ENCODE assay signal across 8 cellular contexts in genomic region chr7:93092757-93093370, GRCh38. TPM values are rescaled to one million over a fixed set of nuclear protein-coding genes. Genes with fewer than 3 reads are reported as not detected.
DNase-seq lines count a peak whose midpoint lies in the region; ATAC-seq, FAIRE-seq and TF ChIP-seq lines count a peak whose summit lies in the region.

No MANE protein-coding gene starts in this region.

- intact Hi-C loops in pancreas (cut with DNase I): no loop called here

- H2BK5ac ChIP-seq in neuronal stem cell (ENCODE audit: low read length): no peak overlapping the region

- no peak for FAIRE-seq in pancreas (lab: Jason Lieb, UNC)

- H3K9me3 ChIP-seq in WERI-Rb-1 (ENCODE audit: severe bottlenecking) (no peaks in the 10 kb centered on the region), neuronal stem cell (replicated peaks in 1 of 2; ENCODE audit: control insufficient read depth in 2 of 2, insufficient read depth in 1 of 2, low read depth in 1 of 2, low read length in 2 of 2) (no peaks in the 10 kb centered on the region), pancreas (no peaks in the 10 kb centered on the region)

- H3K27ac ChIP-seq in WERI-Rb-1 (no peak overlapping the region), neuronal stem cell (replicated peaks; ENCODE audit: low read length) (no peak overlapping the region), pancreas (no peak overlapping the region)

- H3K18ac ChIP-seq in neuronal stem cell (ENCODE audit: low read length): no peak overlapping the region

- no peak overlapping the region for H4K91ac ChIP-seq in neuronal stem cell (ENCODE audit: low read depth, low read length, poor library complexity)

- H3K79me1 ChIP-seq in neuronal stem cell (ENCODE audit: low read depth, low read length): no peaks in the 10 kb centered on the region

- no peak overlapping the region for H2BK15ac ChIP-seq in neuronal stem cell (ENCODE audit: low read length)

- H2AK5ac ChIP-seq in neuronal stem cell (ENCODE audit: low read depth, low read length): no peak overlapping the region

- H2AFZ ChIP-seq in neuronal stem cell (ENCODE audit: low read length): no peak overlapping the region

- DNase-seq in A172 (ENCODE audit: low spot score) (peak; percentile 5), WERI-Rb-1 (no peak), lung microvascular endothelial cell (ENCODE audit: low read depth in 2 of 2) (peak; percentile 47 to 62), neuronal stem cell (ENCODE audit: low spot score) (no peak), NCI-H510A (lab: John Stamatoyannopoulos, UW) (no peak), pancreas (no peak)

- H3K4me3 ChIP-seq in WERI-Rb-1 (ENCODE audit: low read depth, low read length) (no peak overlapping the region), neuronal stem cell (ENCODE audit: low read length in 2 of 2) (no peak overlapping the region), pancreas (no peak overlapping the region)

- no peak overlapping the region for H3K14ac ChIP-seq in neuronal stem cell (ENCODE audit: low read length)

- WGBS in neuronal stem cell (ENCODE audit: extremely low coverage in 2 of 2, insufficient read length in 2 of 2, insufficient replicate concordance in 1 of 2), 2 donors: no CpG with 5 or more reads among the region's 1 CpG
- 67 to 75% methylated on average over 1 of the region's 1 CpG for WGBS in pancreas, 2 donors

- peak; percentile 47 for TF ChIP-seq CTCF in WERI-Rb-1 (IDR thresholded peaks at IDR 0.05; ENCODE audit: low read depth, low read length)
- no peak for TF ChIP-seq CTCF in pancreas (IDR thresholded peaks at IDR 0.05)

- no peak overlapping the region for H3K4me2 ChIP-seq in neuronal stem cell (ENCODE audit: insufficient read depth, low read length, poor library complexity, severe bottlenecking)

- H2BK120ac ChIP-seq in neuronal stem cell (ENCODE audit: low read depth, low read length): no peak overlapping the region

- no peaks in the 10 kb centered on the region for H3K27me3 ChIP-seq in WERI-Rb-1 (ENCODE audit: insufficient read depth, low read depth, severe bottlenecking)
- H3K27me3 ChIP-seq in neuronal stem cell (ENCODE audit: control insufficient read depth in 3 of 3, insufficient read depth in 3 of 3, low read depth in 1 of 3, low read length in 3 of 3): peaks cover 0 to 2% (median 0%) of the 10 kb centered on the region in 3 experiments
- H3K27me3 ChIP-seq in pancreas: no peaks in the 10 kb centered on the region

- no peak overlapping the region for H3K4ac ChIP-seq in neuronal stem cell (ENCODE audit: low read length)

- no peak overlapping the region for H4K8ac ChIP-seq in neuronal stem cell (ENCODE audit: low read depth, low read length)

- H3K4me1 ChIP-seq in neuronal stem cell (ENCODE audit: control insufficient read depth in 2 of 2, insufficient read depth in 1 of 2, low read depth in 1 of 2, low read length in 2 of 2): no peaks in the 10 kb centered on the region
- no peaks in the 10 kb centered on the region for H3K4me1 ChIP-seq in pancreas

- H3K36me3 ChIP-seq in WERI-Rb-1 (no peaks in the 10 kb centered on the region), neuronal stem cell (replicated peaks in 1 of 2; ENCODE audit: control insufficient read depth in 2 of 2, insufficient read depth in 2 of 2, low read length in 2 of 2) (no peaks in the 10 kb centered on the region), pancreas (no peaks in the 10 kb centered on the region)

- H2BK12ac ChIP-seq in neuronal stem cell (ENCODE audit: low read length): no peak overlapping the region

- ATAC-seq in GM18511 (IDR thresholded peaks at IDR 0.05; ENCODE audit: unreplicated experiment) (peak; percentile 75), HG03280 (IDR thresholded peaks at IDR 0.05; ENCODE audit: unreplicated experiment) (peak; percentile 66), pancreas (no peak)

- H3K9ac ChIP-seq in neuronal stem cell (ENCODE audit: low read depth, low read length, poor library complexity): no peak overlapping the region

- no peak overlapping the region for H3K23ac ChIP-seq in neuronal stem cell (ENCODE audit: low read depth, low read length, poor library complexity)

RNA-seq across cellular contexts. Expression of gene SAMD9, which starts 24.9 kb away (rescaled TPM):
- total RNA-seq in A172 (2014; rRNA removed; shearing (Covaris generic)): 24.1 TPM in 2 replicates
- total RNA-seq in lung microvascular endothelial cell: 9.4 and 12.5 TPM in 2 replicates
- not detected for polyA plus RNA-seq in neuronal stem cell (2013, experiment 1 of 2)
- polyA plus RNA-seq in neuronal stem cell (2013, experiment 2 of 2): not detected
- total RNA-seq in pancreas: 1 to 10 TPM in 5 of 6 donors, under 1 TPM in 1; 0.92 to 7.7 (median 2.0) TPM
- polyA plus RNA-seq in pancreas: 1 to 10 TPM in 1 of 2 donors, under 1 TPM in 1; 0.76 to 1.7 TPM

RNA-seq across cellular contexts. Expression of gene SAMD9L, which starts 55.3 kb away (rescaled TPM):
- 28.4 and 37.7 TPM in 2 replicates for total RNA-seq in A172 (2014; rRNA removed; shearing (Covaris generic))
- total RNA-seq in lung microvascular endothelial cell (6.9 and 8.1 TPM in 2 replicates), pancreas (1 to 10 TPM; 1.5 to 7.4 (median 2.1) TPM)
- 0.07 TPM for polyA plus RNA-seq in neuronal stem cell (2013, experiment 1 of 2)
- polyA plus RNA-seq in neuronal stem cell (2013, experiment 2 of 2): 0.01 TPM
- 1 to 10 TPM; 2.0 to 3.7 TPM for polyA plus RNA-seq in pancreas

Comparison
In these comparisons a context has a peak if more than half of its experiments do, and no peak if none do; other contexts are left out.
1. DNase-seq: peak in A172 (single experiment) and lung microvascular endothelial cell (2 of 2); none in WERI-Rb-1 (single experiment), neuronal stem cell (single experiment), NCI-H510A (single experiment) and pancreas (0 of 6).
2. ATAC-seq: peak in GM18511 (single experiment) and HG03280 (single experiment); none in pancreas (0 of 4).